ENCODE assay signal across 19 cellular contexts in the genomic region with DNA sequence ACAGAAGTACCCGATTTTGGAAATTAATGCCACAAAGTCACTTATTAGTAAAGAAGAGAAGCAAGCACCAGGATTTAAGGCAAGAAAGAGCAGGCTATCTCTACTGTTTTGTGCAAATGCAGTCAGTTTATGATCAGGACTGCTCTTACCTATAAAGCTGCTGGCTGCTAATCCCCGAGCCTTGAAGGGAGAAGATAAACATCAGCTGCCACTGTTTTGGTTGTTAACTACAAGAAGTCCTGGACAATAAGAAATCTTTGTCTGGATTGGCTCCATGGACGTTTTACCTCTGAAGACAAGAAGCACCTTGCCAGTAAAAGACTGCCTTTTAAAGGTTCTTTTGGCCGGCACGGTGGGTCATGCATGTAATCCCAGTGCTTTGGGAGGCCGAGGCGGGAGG. TPM values are rescaled to one million over a fixed set of nuclear protein-coding genes. Genes with fewer than 3 reads are reported as not detected.
A peak's percentile ranks its signal among the peaks of the same experiment; 100 is the strongest.
DNase-seq lines count a peak whose midpoint lies in the region; ATAC-seq and TF ChIP-seq lines count a peak whose summit lies in the region.
"Had no signal": no experiment of that assay in that cellular context is flagged by ENCODE, and none has a peak within 500 bp of the region (broad histone marks: within the 10 kb centered on the region; RNA-seq: fewer than 3 reads in every experiment).

No MANE protein-coding gene starts in this region.

- H3K4me3 ChIP-seq in HEK293 (ENCODE audit: low read depth, low read length) (no peak overlapping the region), fibroblast of villous mesenchyme (ENCODE audit: low read depth, low read length) (no peak overlapping the region)
- H3K4me3 ChIP-seq: BLaER1, GM23248 had no signal

- no peaks in the 10 kb centered on the region for H3K4me1 ChIP-seq in HEK293 (ENCODE audit: control insufficient read depth, insufficient read depth, low read length)
- H3K4me1 ChIP-seq: BLaER1, Caco-2 had no signal

- no peak for ATAC-seq in GM21360 (IDR thresholded peaks at IDR 0.05; ENCODE audit: unreplicated experiment)
- ATAC-seq: CD8-positive, alpha-beta T cell; HCT116 had no signal

- no peaks in the 10 kb centered on the region for H3K9me3 ChIP-seq in HEK293 (ENCODE audit: control insufficient read depth, insufficient read depth, low read depth, low read length)
- H3K9me3 ChIP-seq: BLaER1, Caco-2 had no signal

- no peak overlapping the region for H3K27ac ChIP-seq in HEK293 (ENCODE audit: extremely low read depth, low read depth, low read length)
- H3K27ac ChIP-seq: BLaER1, C4-2B, GM23248 had no signal

- POLR2A ChIA-PET in HEK293 (lab: Yijun Ruan, JAX), result no interaction called here

- H3K36me3 ChIP-seq in HEK293 (ENCODE audit: control insufficient read depth in 2 of 2, insufficient read depth in 1 of 2, low read length in 2 of 2), result peaks cover 0 to 12% of the 10 kb centered on the region in 2 experiments; a peak in 1 of 3 replicates
- H3K36me3 ChIP-seq: BLaER1 had no signal

- DNase-seq in NCI-H82 treated with DMSO at 0.1 percent for 48 hours (lab: John Stamatoyannopoulos, UW; ENCODE audit: unreplicated experiment), result peak; percentile 49
- DNase-seq in fibroblast of villous mesenchyme (ENCODE audit: low read depth), result peak; percentile 7
- DNase-seq in activated CD8-positive, alpha-beta memory T cell treated with anti-CD3 and anti-CD28 coated beads for 24 hours, result no peak
- DNase-seq in NCI-H1092 treated with DMSO at 0.1 percent for 48 hours (lab: John Stamatoyannopoulos, UW), result no peak
- DNase-seq: Caco-2; CD4-positive, CD25-positive, alpha-beta regulatory T cell; CD8-positive, alpha-beta T cell; DMS 273 treated with DMSO at 0.1 percent for 48 hours; DMS79; EL; GF-D8; GM23248; H7; HFFc6 had no signal

- TF ChIP-seq CTCF in HEK293 (tag by site-specific recombination; IDR thresholded peaks at IDR 0.05), result no peak
- no peak for TF ChIP-seq CTCF in fibroblast of villous mesenchyme (IDR thresholded peaks at IDR 0.05; ENCODE audit: insufficient read depth, low read depth, low read length)

- CTCF ChIA-PET in HEK293 (lab: Yijun Ruan, JAX), result no interaction called here

TF ChIP-seq in HEK293, 187 proteins besides CTCF, POLR2A, EP300 and RAD21:
- TF ChIP-seq FEZF1 (tag by site-specific recombination; IDR thresholded peaks at IDR 0.05), result peak; percentile 42; the same call in 1 of the 2 replicates
- TF ChIP-seq, protein P1, sequence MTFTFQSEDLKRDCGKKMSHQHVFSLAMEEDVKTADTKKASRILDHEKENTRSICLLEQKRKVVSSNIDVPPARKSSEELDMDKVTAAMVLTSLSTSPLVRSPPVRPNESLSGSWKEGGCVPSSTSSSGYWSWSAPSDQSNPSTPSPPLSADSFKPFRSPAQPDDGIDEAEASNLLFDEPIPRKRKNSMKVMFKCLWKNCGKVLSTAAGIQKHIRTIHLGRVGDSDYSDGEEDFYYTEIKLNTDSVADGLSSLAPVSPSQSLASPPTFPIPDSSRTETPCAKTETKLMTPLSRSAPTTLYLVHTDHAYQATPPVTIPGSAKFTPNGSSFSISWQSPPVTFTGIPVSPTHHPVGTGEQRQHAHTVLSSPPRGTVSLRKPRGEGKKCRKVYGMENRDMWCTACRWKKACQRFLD (tag by site-specific recombination; IDR thresholded peaks at IDR 0.05), result no peak

RNA-seq across cellular contexts. Expression of a gene that starts 21.4 kb away (rescaled TPM):
- 17.7 and 20.7 TPM in 2 replicates for total RNA-seq in fibroblast of villous mesenchyme

Comparison
In these comparisons a context has a peak if more than half of its experiments do, and no peak if none do; other contexts are left out.
1. DNase-seq: peak in NCI-H82 treated with DMSO at 0.1 percent for 48 hours (single experiment) and fibroblast of villous mesenchyme (single experiment); none in activated CD8-positive, alpha-beta memory T cell treated with anti-CD3 and anti-CD28 coated beads for 24 hours (single experiment) and NCI-H1092 treated with DMSO at 0.1 percent for 48 hours (single experiment).